In genomic region chr9:135216236-135216635, GRCh38 we compare ENCODE assay signal across 17 cellular contexts.
"Had no signal": no experiment of that assay in that cellular context is flagged by ENCODE, and none has a peak within 500 bp of the region (broad histone marks: within the 10 kb centered on the region; RNA-seq: fewer than 3 reads in every experiment).

No MANE protein-coding gene starts in this region.

- ATAC-seq: activated T-cell treated with anti-CD3 and anti-CD28 coated beads, Interleukin-2, amount 50 U/mL, for 4 hours; gastroesophageal sphincter; SK-N-SH treated with all-trans-retinoic acid at 6 μM for 48 hours had no signal

- H3K4me1 ChIP-seq: breast epithelium had no signal

- H3K4me3 ChIP-seq: breast epithelium, esophagus muscularis mucosa, gastroesophageal sphincter, lung, tibial artery had no signal

- H3K36me3 ChIP-seq: breast epithelium, esophagus muscularis mucosa, gastroesophageal sphincter, tibial artery had no signal

- DNase-seq: activated CD4-positive, alpha-beta T cell treated with anti-CD3 and anti-CD28 coated beads, Interleukin-2, amount 50 U/mL, for 1 hour; activated CD8-positive, alpha-beta memory T cell treated with anti-CD3 and anti-CD28 coated beads, Interleukin-2, amount 50 U/mL, for 4 hours; activated naive CD4-positive, alpha-beta T cell treated with anti-CD3 and anti-CD28 coated beads for 36 hours; activated T-cell treated with anti-CD3 and anti-CD28 coated beads, Interleukin-2, amount 50 U/mL, for 4 hours; dermis blood vessel endothelial cell; effector memory CD4-positive, alpha-beta T cell; midbrain; stimulated activated CD8-positive, alpha-beta memory T cell treated with anti-CD3 and anti-CD28 coated beads, Interleukin-4, amount 100 ng/mL, for 48 hours; stimulated activated naive CD4-positive, alpha-beta T cell; T-helper 1 cell; T-helper 9 cell had no signal

- H3K27ac ChIP-seq: breast epithelium, esophagus muscularis mucosa, gastroesophageal sphincter had no signal
